In the genomic region with DNA sequence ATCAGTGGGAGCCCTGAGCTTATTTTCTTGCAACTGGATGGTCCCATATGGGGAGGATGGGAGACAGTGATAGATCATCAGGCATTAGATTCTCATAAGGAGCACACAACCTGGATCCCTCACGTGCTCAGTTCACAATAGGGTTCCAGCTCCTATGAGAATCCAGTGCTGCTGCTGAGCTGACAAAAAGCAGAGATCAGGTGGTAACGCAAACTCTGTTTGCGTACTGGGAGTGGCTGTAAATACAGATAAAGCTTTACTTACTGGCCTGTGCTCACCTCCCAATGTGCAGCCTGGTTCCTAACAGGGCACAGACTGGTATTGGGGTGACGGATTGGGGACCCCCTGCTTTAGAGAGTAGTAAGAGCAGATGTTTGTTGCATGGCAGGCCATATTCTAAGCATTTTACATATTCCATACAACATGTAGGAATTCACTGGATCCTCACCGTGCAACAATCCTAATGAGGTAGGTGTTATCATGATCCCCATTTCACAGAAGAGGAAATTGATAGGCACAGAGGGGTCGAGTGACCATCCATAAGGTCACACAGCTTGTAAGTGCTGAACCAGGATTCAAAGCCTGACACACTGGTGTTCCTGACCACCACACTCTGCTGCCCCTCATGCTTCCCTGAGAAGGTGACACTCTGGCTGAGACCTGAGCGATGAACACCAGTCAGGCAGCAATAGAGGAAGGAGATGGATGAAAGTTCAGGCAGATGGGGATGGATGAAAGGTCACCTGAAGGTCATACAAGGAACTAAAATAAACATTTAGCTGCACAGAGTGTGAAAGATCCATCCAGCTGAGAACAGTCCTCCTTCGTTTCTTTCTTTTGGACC, we compare ENCODE assay signal across 17 cellular contexts. TPM values are rescaled to one million over a fixed set of nuclear protein-coding genes. Genes with fewer than 3 reads are reported as not detected.
DNase-seq lines count a peak whose midpoint lies in the region; ATAC-seq, FAIRE-seq and TF ChIP-seq lines count a peak whose summit lies in the region.
"Had no signal": no experiment of that assay in that cellular context is flagged by ENCODE, and none has a peak within 500 bp of the region (broad histone marks: within the 10 kb centered on the region; RNA-seq: fewer than 3 reads in every experiment).

No MANE protein-coding gene starts in this region.

- H3K27me3 ChIP-seq in Loucy (ENCODE audit: insufficient read depth, low read length, poor library complexity, severe bottlenecking), result no peaks in the 10 kb centered on the region
- peaks cover under 1 to 14% of the 10 kb centered on the region in 2 experiments; a peak in 3 of 5 replicates for H3K27me3 ChIP-seq in HepG2 (ENCODE audit: control insufficient read depth in 1 of 2, insufficient read depth in 2 of 2, low read length in 2 of 2)
- no peaks in the 10 kb centered on the region for H3K27me3 ChIP-seq in testis
- H3K27me3 ChIP-seq: left lung, upper lobe of left lung had no signal

- in situ Hi-C loops in HepG2 (cut with HindIII; ENCODE audit: extremely low pct_ligation_motif_present, low pct_unique_long_range_greater_than_20kb), result no loop called here

- ATAC-seq in HepG2, result peak; percentile 42

- intact Hi-C loops in HepG2 (cut with micrococcal nuclease; ENCODE audit: unreplicated experiment) (no loop called here), testis (cut with DNase I; ENCODE audit: low total_unique reads) (no loop called here), OCI-LY7 (cut with micrococcal nuclease; ENCODE audit: unreplicated experiment) (loop anchor here (10.0 kb wide), 1 partner anchor 48 kb away; no protein-coding TSS in a partner anchor)

- TF ChIP-seq POLR2A in HepG2 (IDR thresholded peaks at IDR 0.05; ENCODE audit: insufficient read depth in 1 of 2, low read depth in 2 of 2, low read length in 2 of 2) (no peak), testis (IDR thresholded peaks at IDR 0.05) (no peak)

- H3K4me2 ChIP-seq in Loucy (ENCODE audit: low read depth, low read length, poor library complexity, severe bottlenecking) (no peak overlapping the region), HepG2 (ENCODE audit: low read depth, low read length) (peak overlapping the region; percentile 27; the same call in 1 of the 2 replicates), OCI-LY7 (ENCODE audit: low read length) (no peak overlapping the region)

- FAIRE-seq in HepG2 (lab: Jason Lieb, UNC), result no peak
- FAIRE-seq: colon had no signal

- BruUV-seq in HepG2 (replicated peaks; lab: Mats Ljungman, UMichigan) (no TSS peak), OCI-LY7 (replicated peaks; lab: Mats Ljungman, UMichigan) (no TSS peak)

- H3K9me2 ChIP-seq in Loucy (replicated peaks; ENCODE audit: low read depth, low read length) (no peaks in the 10 kb centered on the region), OCI-LY7 (ENCODE audit: insufficient read depth, low read length) (no peaks in the 10 kb centered on the region)

- CTCF ChIA-PET in HepG2 (lab: Yijun Ruan, JAX; ENCODE audit: low intra/inter-chr PET ratio, low total read pairs), result no interaction called here
- CTCF ChIA-PET in OCI-LY7 (lab: Charles Lee; ENCODE audit: unreplicated experiment), result interaction anchor here (0.5 kb wide), 1 partner anchor 114 kb away, joined by 3 read pairs; no protein-coding TSS in a partner anchor

- TF ChIP-seq CTCF in Loucy (conservative IDR thresholded peaks at IDR 0.05; ENCODE audit: low read length) (no peak), HepG2 (CRISPR knock-in tag; IDR thresholded peaks at IDR 0.05) (no peak), testis (IDR thresholded peaks at IDR 0.05) (no peak), OCI-LY7 (conservative IDR thresholded peaks at IDR 0.05; ENCODE audit: low read length) (no peak)

- H3K79me2 ChIP-seq in Loucy (ENCODE audit: insufficient read depth, low read length) (no peaks in the 10 kb centered on the region), HepG2 (ENCODE audit: insufficient read depth, low read length) (no peaks in the 10 kb centered on the region), OCI-LY7 (ENCODE audit: insufficient read depth, low read depth, low read length) (no peaks in the 10 kb centered on the region)

- H3K9me3 ChIP-seq in Loucy (ENCODE audit: insufficient read depth, low read depth, low read length) (no peaks in the 10 kb centered on the region), HepG2 (ENCODE audit: low read length) (no peaks in the 10 kb centered on the region), testis (no peaks in the 10 kb centered on the region), OCI-LY7 (ENCODE audit: low read length) (no peaks in the 10 kb centered on the region)
- H3K9me3 ChIP-seq: left lung, upper lobe of left lung had no signal

- H3K4me1 ChIP-seq in Loucy (ENCODE audit: insufficient read depth, low read length, poor library complexity, severe bottlenecking) (peaks cover 18% of the 10 kb centered on the region), HepG2 (ENCODE audit: insufficient read depth, low read length) (peaks cover 29% of the 10 kb centered on the region), testis (peaks cover 19% of the 10 kb centered on the region), OCI-LY7 (ENCODE audit: insufficient read depth, low read length, poor library complexity, severe bottlenecking) (peaks cover 14% of the 10 kb centered on the region)

- TF ChIP-seq EP300 in HepG2 (IDR thresholded peaks at IDR 0.05; ENCODE audit: low read depth in 2 of 2, low read length in 2 of 2) (no peak), HepG2 (CRISPR knock-in tag; IDR thresholded peaks at IDR 0.05; ENCODE audit: borderline replicate concordance) (no peak)

- peak overlapping the region; percentile 60 for H3K9ac ChIP-seq in Loucy (ENCODE audit: low read depth, low read length, poor library complexity, severe bottlenecking)
- no peak overlapping the region for H3K9ac ChIP-seq in HepG2 (ENCODE audit: insufficient read depth, low read depth, low read length)

- no peaks in the 10 kb centered on the region for H3K36me3 ChIP-seq in Loucy (ENCODE audit: insufficient read depth, low read length)
- no peaks in the 10 kb centered on the region for H3K36me3 ChIP-seq in HepG2 (replicated peaks in 1 of 2; ENCODE audit: control insufficient read depth in 1 of 2, insufficient read depth in 2 of 2, low read length in 2 of 2)
- no peaks in the 10 kb centered on the region for H3K36me3 ChIP-seq in testis (ENCODE audit: low read depth, missing control alignments)
- H3K36me3 ChIP-seq in OCI-LY7 (ENCODE audit: insufficient read depth, low read length), result no peaks in the 10 kb centered on the region
- H3K36me3 ChIP-seq: left lung, upper lobe of left lung had no signal

- H4K20me1 ChIP-seq in Loucy (ENCODE audit: insufficient read depth, low read length, poor library complexity, severe bottlenecking) (no peaks in the 10 kb centered on the region), HepG2 (ENCODE audit: insufficient read depth, low read length) (no peaks in the 10 kb centered on the region), OCI-LY7 (ENCODE audit: insufficient read depth, low read length) (no peaks in the 10 kb centered on the region)

- peak overlapping the region; percentile 93 for H3K27ac ChIP-seq in cingulate gyrus (ENCODE audit: low read depth, low read length)
- no peak overlapping the region for H3K27ac ChIP-seq in HepG2 (ENCODE audit: extremely low read length, insufficient read depth, low read length)
- peak overlapping the region; percentile 82 for H3K27ac ChIP-seq in temporal lobe (ENCODE audit: low read depth, low read length)
- H3K27ac ChIP-seq in testis, result no peak overlapping the region
- no peak overlapping the region for H3K27ac ChIP-seq in OCI-LY7 (ENCODE audit: low read depth, low read length, poor library complexity, severe bottlenecking)

- H3F3A ChIP-seq in Loucy (ENCODE audit: low read depth), result no peaks in the 10 kb centered on the region

- POLR2A ChIA-PET in HepG2 (lab: Yijun Ruan, JAX) (interaction anchor here (1.0 to 3.2 kb wide), 6 partner anchors 13 to 104 kb away, joined by 3 to 51 read pairs (median 4); a partner anchor contains a TSS), OCI-LY7 (lab: Charles Lee) (interaction anchor here (0.6 to 1.8 kb wide), 5 partner anchors 15 to 886 kb away, joined by 4 to 5 read pairs (median 5); a partner anchor contains a TSS)

- H3K4me3 ChIP-seq in Loucy (ENCODE audit: low read length, poor library complexity, severe bottlenecking) (no peak overlapping the region), HepG2 (replicated peaks in 1 of 3; ENCODE audit: insufficient read depth in 1 of 3, low read depth in 2 of 3, low read length in 3 of 3) (no peak overlapping the region), testis (no peak overlapping the region), OCI-LY7 (ENCODE audit: low read depth, low read length, poor library complexity, severe bottlenecking) (no peak overlapping the region)
- H3K4me3 ChIP-seq: left lung, upper lobe of left lung had no signal

- H2AFZ ChIP-seq in Loucy (ENCODE audit: low read length) (no peak overlapping the region), HepG2 (ENCODE audit: low read length) (no peak overlapping the region), OCI-LY7 (ENCODE audit: low read length) (no peak overlapping the region)

- TF ChIP-seq RAD21 in HepG2 (CRISPR knock-in tag; IDR thresholded peaks at IDR 0.05), result no peak

- DNase-seq in HepG2 (ENCODE audit: low spot score) (no peak), testis (no peak), OCI-LY7 (ENCODE audit: low spot score) (no peak), SKM-1 treated with dmso at 0.1 percent for 144 hours (lab: John Stamatoyannopoulos, UW; ENCODE audit: unreplicated experiment) (no peak)
- DNase-seq: activated T-cell treated with anti-CD3 and anti-CD28 coated beads, Interleukin-2, amount 50 U/mL, for 48 hours; DND-41; left lung; naive B cell; NCI-H1048; NCI-H2107; stimulated activated CD4-positive, alpha-beta T cell treated with anti-CD3 and anti-CD28 coated beads, Interleukin-2, amount 100 ng/mL, for 24 hours; T1000; upper lobe of left lung had no signal

- 14% methylated on average over 8 of the region's 8 CpGs for WGBS in HepG2 (ENCODE audit: low lambda C conversion rate)
- WGBS in testis, 2 donors, result 84 to 87% methylated on average over 8 of the region's 8 CpGs

RNA-seq across cellular contexts. Expression of a gene that starts 15.7 kb away (rescaled TPM):
- 55.8 and 155 TPM in 2 replicates for total RNA-seq in HepG2 (2016; rRNA removed; fragmentation: Illumina TruSeq; extraction: Trizol)
- 17.0 and 17.4 TPM in 2 replicates for total RNA-seq in HepG2 (2016; cell fraction: cytosol; rRNA removed; fragmentation: Illumina TruSeq; extraction: Trizol; ENCODE audit: low read depth)
- total RNA-seq in HepG2 (2016; cell fraction: insoluble cytoplasmic fraction; rRNA removed; fragmentation: Illumina TruSeq; extraction: Trizol), result 56.1 and 159 TPM in 2 replicates
- total RNA-seq in HepG2 (2016; cell fraction: membrane; rRNA removed; fragmentation: Illumina TruSeq; extraction: Trizol), result 24.5 and 25.4 TPM in 2 replicates
- total RNA-seq in HepG2 (2016; cell fraction: nucleus; rRNA removed; fragmentation: Illumina TruSeq; extraction: Trizol), result 512 and 527 TPM in 2 replicates
- polyA plus RNA-seq in HepG2 (2011; rRNA removed), result 331 and 367 TPM in 2 replicates
- polyA plus RNA-seq in HepG2 (2011; cell fraction: cytosol; rRNA removed), result 57.6 and 71.2 TPM in 2 replicates
- 1,062 and 1,322 TPM in 2 replicates for polyA plus RNA-seq in HepG2 (2011; cell fraction: nucleus; rRNA removed)
- 226 and 241 TPM in 2 replicates for polyA plus RNA-seq in HepG2 (2012)
- polyA plus RNA-seq in HepG2 (2016; cell fraction: cytosol; fragmentation: Illumina TruSeq; extraction: Trizol; ENCODE audit: low read depth), result 3.7 and 4.3 TPM in 2 replicates
- polyA plus RNA-seq in HepG2 (2016; cell fraction: insoluble cytoplasmic fraction; fragmentation: Illumina TruSeq; extraction: Trizol; ENCODE audit: low read depth), result 67.1 and 68.7 TPM in 2 replicates
- 13.5 TPM in 2 replicates for polyA plus RNA-seq in HepG2 (2016; cell fraction: membrane; fragmentation: Illumina TruSeq; extraction: Trizol; ENCODE audit: low read depth)
- 1,060 and 1,066 TPM in 2 replicates for polyA plus RNA-seq in HepG2 (2016; cell fraction: nucleus; fragmentation: Illumina TruSeq; extraction: Trizol; ENCODE audit: insufficient read depth, low read depth)
- polyA minus RNA-seq in HepG2 (2011; rRNA and poly(A)+ RNA removed; ENCODE audit: low replicate concordance), result 260 and 404 TPM in 2 replicates
- 43.2 and 67.4 TPM in 2 replicates for polyA minus RNA-seq in HepG2 (2011; cell fraction: cytosol; rRNA and poly(A)+ RNA removed)
- polyA minus RNA-seq in HepG2 (2011; cell fraction: nucleus; rRNA and poly(A)+ RNA removed), result 961 and 1,136 TPM in 2 replicates
- total RNA-seq in temporal lobe, result 66.4 TPM
- total RNA-seq in testis, result 100 to 1,000 TPM; 219 to 268 TPM
- polyA plus RNA-seq in testis (ENCODE audit: insufficient read depth, low read depth, low replicate concordance), result 198 TPM
- 336 and 350 TPM in 2 replicates for total RNA-seq in OCI-LY7 (2014; rRNA removed; shearing (Covaris generic))
- 462 and 466 TPM in 2 replicates for total RNA-seq in OCI-LY7 (2022)

RNA-seq across cellular contexts. Expression of a gene that starts 38.0 kb away (rescaled TPM):
- total RNA-seq in HepG2 (2016; rRNA removed; fragmentation: Illumina TruSeq; extraction: Trizol) (51.3 and 103 TPM in 2 replicates), temporal lobe (13.3 TPM), testis (10 to 100 TPM; 26.8 to 31.8 TPM), OCI-LY7 (2022) (32.5 and 32.8 TPM in 2 replicates)
- 17.1 and 22.7 TPM in 2 replicates for total RNA-seq in HepG2 (2016; cell fraction: cytosol; rRNA removed; fragmentation: Illumina TruSeq; extraction: Trizol; ENCODE audit: low read depth)
- 48.3 and 106 TPM in 2 replicates for total RNA-seq in HepG2 (2016; cell fraction: insoluble cytoplasmic fraction; rRNA removed; fragmentation: Illumina TruSeq; extraction: Trizol)
- 29.4 and 31.6 TPM in 2 replicates for total RNA-seq in HepG2 (2016; cell fraction: membrane; rRNA removed; fragmentation: Illumina TruSeq; extraction: Trizol)
- total RNA-seq in HepG2 (2016; cell fraction: nucleus; rRNA removed; fragmentation: Illumina TruSeq; extraction: Trizol), result 105 and 118 TPM in 2 replicates
- polyA plus RNA-seq in HepG2 (2011; rRNA removed) (72.5 and 74.9 TPM in 2 replicates), testis (ENCODE audit: insufficient read depth, low read depth, low replicate concordance) (21.1 TPM)
- polyA plus RNA-seq in HepG2 (2011; cell fraction: cytosol; rRNA removed), result 69.2 and 77.6 TPM in 2 replicates
- 125 and 131 TPM in 2 replicates for polyA plus RNA-seq in HepG2 (2011; cell fraction: nucleus; rRNA removed)
- 61.2 and 76.7 TPM in 2 replicates for polyA plus RNA-seq in HepG2 (2012)
- polyA plus RNA-seq in HepG2 (2016; cell fraction: cytosol; fragmentation: Illumina TruSeq; extraction: Trizol; ENCODE audit: low read depth), result 13.3 and 16.7 TPM in 2 replicates
- 30.8 and 40.7 TPM in 2 replicates for polyA plus RNA-seq in HepG2 (2016; cell fraction: insoluble cytoplasmic fraction; fragmentation: Illumina TruSeq; extraction: Trizol; ENCODE audit: low read depth)
- 17.3 and 20.9 TPM in 2 replicates for polyA plus RNA-seq in HepG2 (2016; cell fraction: membrane; fragmentation: Illumina TruSeq; extraction: Trizol; ENCODE audit: low read depth)
- polyA plus RNA-seq in HepG2 (2016; cell fraction: nucleus; fragmentation: Illumina TruSeq; extraction: Trizol; ENCODE audit: insufficient read depth, low read depth), result 107 and 111 TPM in 2 replicates
- polyA minus RNA-seq in HepG2 (2011; rRNA and poly(A)+ RNA removed; ENCODE audit: low replicate concordance), result 104 and 294 TPM in 2 replicates
- polyA minus RNA-seq in HepG2 (2011; cell fraction: cytosol; rRNA and poly(A)+ RNA removed), result 49.5 and 52.3 TPM in 2 replicates
- 129 and 159 TPM in 2 replicates for polyA minus RNA-seq in HepG2 (2011; cell fraction: nucleus; rRNA and poly(A)+ RNA removed)
- 16.5 and 33.3 TPM in 2 replicates for total RNA-seq in OCI-LY7 (2014; rRNA removed; shearing (Covaris generic))

RNA-seq across cellular contexts. Expression of a gene that starts 54.1 kb away (rescaled TPM):
- total RNA-seq in HepG2 (2016; rRNA removed; fragmentation: Illumina TruSeq; extraction: Trizol), result 83.3 and 97.0 TPM in 2 replicates
- 33.0 and 34.9 TPM in 2 replicates for total RNA-seq in HepG2 (2016; cell fraction: cytosol; rRNA removed; fragmentation: Illumina TruSeq; extraction: Trizol; ENCODE audit: low read depth)
- total RNA-seq in HepG2 (2016; cell fraction: insoluble cytoplasmic fraction; rRNA removed; fragmentation: Illumina TruSeq; extraction: Trizol), result 91.8 and 96.6 TPM in 2 replicates
- total RNA-seq in HepG2 (2016; cell fraction: membrane; rRNA removed; fragmentation: Illumina TruSeq; extraction: Trizol), result 38.7 and 40.7 TPM in 2 replicates
- 36.3 and 40.3 TPM in 2 replicates for total RNA-seq in HepG2 (2016; cell fraction: nucleus; rRNA removed; fragmentation: Illumina TruSeq; extraction: Trizol)
- polyA plus RNA-seq in HepG2 (2011; rRNA removed), result 151 and 157 TPM in 2 replicates
- polyA plus RNA-seq in HepG2 (2011; cell fraction: cytosol; rRNA removed), result 149 and 196 TPM in 2 replicates
- 67.9 and 94.0 TPM in 2 replicates for polyA plus RNA-seq in HepG2 (2011; cell fraction: nucleus; rRNA removed)
- polyA plus RNA-seq in HepG2 (2012), result 146 and 149 TPM in 2 replicates
- 45.1 and 52.0 TPM in 2 replicates for polyA plus RNA-seq in HepG2 (2016; cell fraction: cytosol; fragmentation: Illumina TruSeq; extraction: Trizol; ENCODE audit: low read depth)
- polyA plus RNA-seq in HepG2 (2016; cell fraction: insoluble cytoplasmic fraction; fragmentation: Illumina TruSeq; extraction: Trizol; ENCODE audit: low read depth), result 141 and 157 TPM in 2 replicates
- polyA plus RNA-seq in HepG2 (2016; cell fraction: membrane; fragmentation: Illumina TruSeq; extraction: Trizol; ENCODE audit: low read depth), result 48.0 and 51.7 TPM in 2 replicates
- 89.3 and 90.1 TPM in 2 replicates for polyA plus RNA-seq in HepG2 (2016; cell fraction: nucleus; fragmentation: Illumina TruSeq; extraction: Trizol; ENCODE audit: insufficient read depth, low read depth)
- polyA minus RNA-seq in HepG2 (2011; rRNA and poly(A)+ RNA removed; ENCODE audit: low replicate concordance), result 33.8 and 60.6 TPM in 2 replicates
- polyA minus RNA-seq in HepG2 (2011; cell fraction: cytosol; rRNA and poly(A)+ RNA removed), result 17.8 and 20.1 TPM in 2 replicates
- polyA minus RNA-seq in HepG2 (2011; cell fraction: nucleus; rRNA and poly(A)+ RNA removed), result 16.2 and 24.6 TPM in 2 replicates
- total RNA-seq in temporal lobe, result 0.74 TPM
- 10 to 100 TPM; 10.8 to 13.9 TPM for total RNA-seq in testis
- 59.0 TPM for polyA plus RNA-seq in testis (ENCODE audit: insufficient read depth, low read depth, low replicate concordance)
- total RNA-seq in OCI-LY7 (2014; rRNA removed; shearing (Covaris generic)), result 112 and 156 TPM in 2 replicates
- 152 and 160 TPM in 2 replicates for total RNA-seq in OCI-LY7 (2022)

Comparison
In these comparisons a context has a peak if more than half of its experiments do, and no peak if none do; other contexts are left out.
1. H3K27ac ChIP-seq: peak in cingulate gyrus (single experiment) and temporal lobe (single experiment); none in HepG2 (single experiment), testis (0 of 2) and OCI-LY7 (single experiment).